ENCODE assay signal across 19 cellular contexts in genomic region chr2:7400628-7401027, GRCh38.
DNase-seq lines count a peak whose midpoint lies in the region; ATAC-seq, FAIRE-seq and TF ChIP-seq lines count a peak whose summit lies in the region.
"Had no signal": no experiment of that assay in that cellular context is flagged by ENCODE, and none has a peak within 500 bp of the region (broad histone marks: within the 10 kb centered on the region; RNA-seq: fewer than 3 reads in every experiment).

No MANE protein-coding gene starts in this region.

- H3K4me3 ChIP-seq in A549 (no peak overlapping the region), pancreas (no peak overlapping the region), esophagus squamous epithelium (no peak overlapping the region)
- H3K4me3 ChIP-seq: GM12878 had no signal

- H3K36me3 ChIP-seq in pancreas (no peaks in the 10 kb centered on the region), esophagus squamous epithelium (no peaks in the 10 kb centered on the region)
- H3K36me3 ChIP-seq: BE2C had no signal

- intact Hi-C loops in pancreas (cut with DNase I), result no loop called here
- intact Hi-C loops in esophagus squamous epithelium (cut with DNase I), result no loop called here

- TF ChIP-seq CTCF in A549 (IDR thresholded peaks at IDR 0.05) (no peak), pancreas (IDR thresholded peaks at IDR 0.05) (no peak), esophagus squamous epithelium (IDR thresholded peaks at IDR 0.05) (no peak)

- FAIRE-seq in A549 (lab: Jason Lieb, UNC) (peak; percentile 51), pancreas (lab: Jason Lieb, UNC) (no peak)
- FAIRE-seq: D721Med, GM12878 had no signal

- TF ChIP-seq EP300 in A549 (IDR thresholded peaks at IDR 0.05), result no peak

- no peaks in the 10 kb centered on the region for H3K36me3 Mint-ChIP-seq in effector memory CD8-positive, alpha-beta T cell (ENCODE audit: insufficient read depth)
- H3K36me3 Mint-ChIP-seq: CD4-positive, CD25-positive, alpha-beta regulatory T cell; CD8-positive, alpha-beta memory T cell had no signal

- H3K27ac Mint-ChIP-seq in effector memory CD8-positive, alpha-beta T cell, result no peak overlapping the region
- H3K27ac Mint-ChIP-seq: CD4-positive, CD25-positive, alpha-beta regulatory T cell; CD8-positive, alpha-beta memory T cell had no signal

- 20% methylated on average over 4 of the region's 4 CpGs for WGBS in A549 (ENCODE audit: missing lambda C conversion rate)
- WGBS in pancreas, 2 donors, result 47% methylated on average over 4 of the region's 4 CpGs
- 40 to 51% methylated on average over 4 of the region's 4 CpGs for WGBS in esophagus squamous epithelium, 2 donors

- no peak overlapping the region for H3K4me2 ChIP-seq in A549

- H3K27me3 Mint-ChIP-seq in effector memory CD8-positive, alpha-beta T cell, result peaks cover 13 to 17% of the 10 kb centered on the region in 2 donors

- TF ChIP-seq POLR2A in A549 (IDR thresholded peaks at IDR 0.05; ENCODE audit: low read length) (no peak), esophagus squamous epithelium (IDR thresholded peaks at IDR 0.05) (no peak)

- ATAC-seq in A549 (no peak), pancreas (peak; percentile 37 to 81 (median 63))
- ATAC-seq in effector memory CD8-positive, alpha-beta T cell (replicated peaks), result no peak
- ATAC-seq: GM12878 had no signal

- H3K27ac ChIP-seq in A549, result no peak overlapping the region
- no peak overlapping the region for H3K27ac ChIP-seq in pancreas
- H3K27ac ChIP-seq in esophagus squamous epithelium, result no peak overlapping the region

- no peaks in the 10 kb centered on the region for H3K9me3 Mint-ChIP-seq in effector memory CD8-positive, alpha-beta T cell
- H3K9me3 Mint-ChIP-seq: CD8-positive, alpha-beta memory T cell had no signal

- DNase-seq in A549 (ENCODE audit: low read depth in 1 of 2, low spot score in 1 of 2) (peak in 1 of 2 experiments; percentile 6), LoVo (ENCODE audit: low spot score) (peak; percentile 4), kidney tubule cell (ENCODE audit: low spot score) (peak; percentile 50), pancreas (no peak), esophagus squamous epithelium (lab: John Stamatoyannopoulos, UW) (no peak), NCI-H1417 treated with DMSO at 0.1 percent for 48 hours (lab: John Stamatoyannopoulos, UW) (no peak)
- DNase-seq in effector memory CD8-positive, alpha-beta T cell, result no peak
- DNase-seq: 8988T; C1 segment of cervical spinal cord; CD4-positive, CD25-positive, alpha-beta regulatory T cell; CD8-positive, alpha-beta memory T cell; COR-L47; DMS79 treated with DMSO at 0.1 percent for 48 hours; GF-D8; GOT3; H7 had no signal

- H3K4me1 ChIP-seq in A549, result no peaks in the 10 kb centered on the region
- peaks cover 0 to 6% (median 5%) of the 10 kb centered on the region in 3 donors for H3K4me1 ChIP-seq in pancreas
- no peaks in the 10 kb centered on the region for H3K4me1 ChIP-seq in esophagus squamous epithelium

- H3K27me3 ChIP-seq in pancreas, result no peaks in the 10 kb centered on the region
- peaks cover 0 to 27% (median 0%) of the 10 kb centered on the region in 4 donors for H3K27me3 ChIP-seq in esophagus squamous epithelium
- H3K27me3 ChIP-seq: BE2C had no signal

- TF ChIP-seq RAD21 in A549 (conservative IDR thresholded peaks at IDR 0.05 in 1 of 2, IDR thresholded peaks at IDR 0.05 in 1 of 2), result no peak

- no peak overlapping the region for H3K4me3 Mint-ChIP-seq in effector memory CD8-positive, alpha-beta T cell
- H3K4me3 Mint-ChIP-seq: CD4-positive, CD25-positive, alpha-beta regulatory T cell; CD8-positive, alpha-beta memory T cell had no signal

- CTCF ChIA-PET in A549 (lab: Yijun Ruan, JAX), result interaction anchor here (1.0 kb wide), 1 partner anchor 26 kb away, joined by 3 read pairs; no protein-coding TSS in a partner anchor

- H3K9me3 ChIP-seq in A549 (no peaks in the 10 kb centered on the region), pancreas (no peaks in the 10 kb centered on the region), esophagus squamous epithelium (no peaks in the 10 kb centered on the region)
- H3K9me3 ChIP-seq: BE2C had no signal

- POLR2A ChIA-PET in A549 (lab: Yijun Ruan, JAX), result no interaction called here

- peaks cover 3 to 7% of the 10 kb centered on the region in 2 donors for H3K4me1 Mint-ChIP-seq in effector memory CD8-positive, alpha-beta T cell (ENCODE audit: low read depth in 2 of 2)

TF ChIP-seq in A549, 52 proteins besides CTCF, POLR2A, EP300 and RAD21:
- TF ChIP-seq ZNF302 (CRISPR knock-in tag; IDR thresholded peaks at IDR 0.05), result no peak
- no peak for TF ChIP-seq RARB (CRISPR knock-in tag; IDR thresholded peaks at IDR 0.05)
- TF ChIP-seq BHLHE40 (IDR thresholded peaks at IDR 0.05; ENCODE audit: low read depth, low read length), result no peak
- no peak for TF ChIP-seq TP53 (CRISPR knock-in tag; IDR thresholded peaks at IDR 0.05)
- no peak for TF ChIP-seq PHF8 (IDR thresholded peaks at IDR 0.05; ENCODE audit: borderline replicate concordance, low read depth)
- TF ChIP-seq EHMT2 (IDR thresholded peaks at IDR 0.05; ENCODE audit: low read depth), result no peak
- TF ChIP-seq ZFP36 (IDR thresholded peaks at IDR 0.05; ENCODE audit: borderline replicate concordance, partially characterized antibody), result no peak
- no peak for TF ChIP-seq ESRRA (IDR thresholded peaks at IDR 0.05; ENCODE audit: borderline replicate concordance, low read length)
- TF ChIP-seq SREBF2 (IDR thresholded peaks at IDR 0.05), result no peak
- TF ChIP-seq GATA3 (IDR thresholded peaks at IDR 0.05; ENCODE audit: borderline replicate concordance), result no peak
- TF ChIP-seq FOSL2 (IDR thresholded peaks at IDR 0.05), result no peak
- no peak for TF ChIP-seq FOSL2 (CRISPR knock-in tag; IDR thresholded peaks at IDR 0.05)
- TF ChIP-seq, protein P1, sequence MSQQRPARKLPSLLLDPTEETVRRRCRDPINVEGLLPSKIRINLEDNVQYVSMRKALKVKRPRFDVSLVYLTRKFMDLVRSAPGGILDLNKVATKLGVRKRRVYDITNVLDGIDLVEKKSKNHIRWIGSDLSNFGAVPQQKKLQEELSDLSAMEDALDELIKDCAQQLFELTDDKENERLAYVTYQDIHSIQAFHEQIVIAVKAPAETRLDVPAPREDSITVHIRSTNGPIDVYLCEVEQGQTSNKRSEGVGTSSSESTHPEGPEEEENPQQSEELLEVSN (IDR thresholded peaks at IDR 0.05; ENCODE audit: borderline replicate concordance, low read depth), result no peak
- TF ChIP-seq RCOR1 (IDR thresholded peaks at IDR 0.05; ENCODE audit: low read depth, low read length), result no peak
- TF ChIP-seq RFX5 (IDR thresholded peaks at IDR 0.05), result no peak
- no peak for TF ChIP-seq ATOH8 (CRISPR knock-in tag; IDR thresholded peaks at IDR 0.05; ENCODE audit: low read depth)
- no peak for TF ChIP-seq HES2 (IDR thresholded peaks at IDR 0.05)
- TF ChIP-seq USF2 (IDR thresholded peaks at IDR 0.05), result no peak
- TF ChIP-seq CBX8 (IDR thresholded peaks at IDR 0.05), result no peak
- TF ChIP-seq HDAC2 (IDR thresholded peaks at IDR 0.05), result no peak
- no peak for TF ChIP-seq ZC3H11A (IDR thresholded peaks at IDR 0.05)

Comparison
In these comparisons a context has a peak if more than half of its experiments do, and no peak if none do; other contexts are left out.
1. ATAC-seq: peak in pancreas (4 of 4); none in A549 (0 of 2) and effector memory CD8-positive, alpha-beta T cell (single experiment).
2. DNase-seq: peak in LoVo (single experiment) and kidney tubule cell (single experiment); none in pancreas (0 of 6), effector memory CD8-positive, alpha-beta T cell (0 of 3), esophagus squamous epithelium (single experiment) and NCI-H1417 treated with DMSO at 0.1 percent for 48 hours (single experiment).